In the genomic region with DNA sequence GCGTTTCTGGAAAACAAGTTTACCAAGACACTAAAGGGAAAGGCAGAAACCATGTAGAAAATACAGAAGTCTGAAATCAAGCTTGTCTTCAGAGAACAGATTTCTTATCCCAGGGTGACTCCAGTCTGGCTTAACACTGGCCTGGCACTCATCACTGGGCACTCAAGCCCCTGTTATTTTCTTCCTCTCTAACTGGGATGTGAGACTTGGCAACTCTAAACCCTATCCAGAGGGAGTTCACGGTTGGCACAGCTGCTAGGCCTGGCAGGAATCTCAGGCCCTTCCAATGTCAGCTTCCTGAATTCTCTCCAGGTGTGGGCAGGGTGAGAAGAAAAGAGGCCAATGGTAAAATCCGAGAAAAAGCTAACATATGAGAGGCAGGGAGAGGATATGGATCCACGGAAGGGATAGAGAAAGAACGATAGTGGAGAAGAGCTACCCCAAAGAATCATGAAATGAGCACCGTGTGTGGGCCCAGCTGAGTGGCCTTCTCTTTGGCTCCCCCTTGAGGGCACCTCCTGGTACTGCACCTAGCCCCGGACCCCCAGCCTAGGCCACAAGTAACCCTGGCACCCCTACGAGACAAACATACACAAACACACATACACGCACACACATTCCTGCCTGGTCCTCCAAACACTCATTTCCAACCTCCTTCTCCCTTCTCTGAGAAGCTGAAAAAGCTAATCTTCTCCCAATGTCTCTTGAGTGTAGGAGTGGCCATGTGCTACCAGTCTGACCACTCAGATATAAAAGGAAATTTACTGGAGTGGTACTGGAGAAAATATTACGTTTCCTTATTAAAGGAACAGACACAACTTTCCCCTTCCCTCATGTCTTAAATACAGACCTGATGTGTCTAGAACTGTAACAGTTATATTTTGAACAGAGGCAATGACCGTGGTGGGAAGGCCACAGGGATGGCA, we compare ENCODE assay signal across 8 cellular contexts.
DNase-seq lines count a peak whose midpoint lies in the region; ATAC-seq and TF ChIP-seq lines count a peak whose summit lies in the region.

No MANE protein-coding gene starts in this region.

- TF ChIP-seq CTCF in WI38 (IDR thresholded peaks at IDR 0.05; ENCODE audit: low read depth, low read length) = peak; percentile 54

- DNase-seq in GM03348 (ENCODE audit: low spot score) (peak; percentile 54), HPDE6-E6E7 (ENCODE audit: extremely low spot score) (peak; percentile 21), germinal center (ENCODE audit: low spot score) (peak; percentile 29), NCI-H2107 treated with DMSO at 0.1 percent for 48 hours (lab: John Stamatoyannopoulos, UW; ENCODE audit: unreplicated experiment) (no peak), COR-L47 (lab: John Stamatoyannopoulos, UW) (no peak)
- peak; percentile 51 for DNase-seq in stimulated activated CD8-positive, alpha-beta memory T cell treated with anti-CD3 and anti-CD28 coated beads, Interleukin-4, amount 100 ng/mL, for 48 hours

- peak; percentile 62 for ATAC-seq in GM21367 (IDR thresholded peaks at IDR 0.05; ENCODE audit: unreplicated experiment)

- H3K4me3 ChIP-seq in WI38 (ENCODE audit: low read depth, low read length) = no peak overlapping the region

Comparison
In these comparisons a context has a peak if more than half of its experiments do, and no peak if none do; other contexts are left out.
1. DNase-seq: peak in GM03348 (single experiment), HPDE6-E6E7 (single experiment), germinal center (single experiment) and stimulated activated CD8-positive, alpha-beta memory T cell treated with anti-CD3 and anti-CD28 coated beads, Interleukin-4, amount 100 ng/mL, for 48 hours (single experiment); none in NCI-H2107 treated with DMSO at 0.1 percent for 48 hours (single experiment) and COR-L47 (single experiment).